Comparison of ENCODE assay signal across 1 cellular context in the genomic region with DNA sequence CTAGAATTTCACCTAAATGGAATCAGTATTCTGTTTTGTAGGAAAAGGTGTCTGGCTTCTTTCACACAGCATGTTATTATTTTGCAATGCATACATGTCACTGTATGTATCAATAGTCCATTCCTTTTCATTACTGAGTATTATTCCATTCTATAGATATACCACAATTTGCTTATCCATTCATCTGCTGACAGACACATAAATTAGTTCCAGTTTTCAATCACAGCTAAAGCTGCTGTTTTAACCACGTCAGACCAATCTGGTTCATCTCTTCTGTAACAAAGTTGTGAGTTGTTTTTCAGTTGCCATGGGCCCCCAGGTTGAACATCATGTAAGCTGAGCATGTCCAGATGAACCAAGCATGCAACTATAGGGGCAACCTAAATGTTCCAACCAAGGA.
TF ChIP-seq lines count a peak whose summit lies in the region.

No MANE protein-coding gene starts in this region.

TF ChIP-seq in SK-N-SH treated with all-trans-retinoic acid at 6 μM for 48 hours, 23 proteins besides CTCF, POLR2A, EP300 and RAD21 (continued from another document):
- TF ChIP-seq, protein P1, sequence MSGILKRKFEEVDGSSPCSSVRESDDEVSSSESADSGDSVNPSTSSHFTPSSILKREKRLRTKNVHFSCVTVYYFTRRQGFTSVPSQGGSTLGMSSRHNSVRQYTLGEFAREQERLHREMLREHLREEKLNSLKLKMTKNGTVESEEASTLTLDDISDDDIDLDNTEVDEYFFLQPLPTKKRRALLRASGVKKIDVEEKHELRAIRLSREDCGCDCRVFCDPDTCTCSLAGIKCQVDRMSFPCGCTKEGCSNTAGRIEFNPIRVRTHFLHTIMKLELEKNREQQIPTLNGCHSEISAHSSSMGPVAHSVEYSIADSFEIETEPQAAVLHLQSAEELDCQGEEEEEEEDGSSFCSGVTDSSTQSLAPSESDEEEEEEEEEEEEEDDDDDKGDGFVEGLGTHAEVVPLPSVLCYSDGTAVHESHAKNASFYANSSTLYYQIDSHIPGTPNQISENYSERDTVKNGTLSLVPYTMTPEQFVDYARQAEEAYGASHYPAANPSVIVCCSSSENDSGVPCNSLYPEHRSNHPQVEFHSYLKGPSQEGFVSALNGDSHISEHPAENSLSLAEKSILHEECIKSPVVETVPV (CRISPR knock-in tag; IDR thresholded peaks at IDR 0.05): no peak
- TF ChIP-seq, protein P2, sequence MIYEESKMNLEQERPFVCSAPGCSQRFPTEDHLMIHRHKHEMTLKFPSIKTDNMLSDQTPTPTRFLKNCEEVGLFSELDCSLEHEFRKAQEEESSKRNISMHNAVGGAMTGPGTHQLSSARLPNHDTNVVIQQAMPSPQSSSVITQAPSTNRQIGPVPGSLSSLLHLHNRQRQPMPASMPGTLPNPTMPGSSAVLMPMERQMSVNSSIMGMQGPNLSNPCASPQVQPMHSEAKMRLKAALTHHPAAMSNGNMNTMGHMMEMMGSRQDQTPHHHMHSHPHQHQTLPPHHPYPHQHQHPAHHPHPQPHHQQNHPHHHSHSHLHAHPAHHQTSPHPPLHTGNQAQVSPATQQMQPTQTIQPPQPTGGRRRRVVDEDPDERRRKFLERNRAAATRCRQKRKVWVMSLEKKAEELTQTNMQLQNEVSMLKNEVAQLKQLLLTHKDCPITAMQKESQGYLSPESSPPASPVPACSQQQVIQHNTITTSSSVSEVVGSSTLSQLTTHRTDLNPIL (CRISPR knock-in tag; IDR thresholded peaks at IDR 0.05; ENCODE audit: low read depth): no peak
TF ChIP-seq in SK-N-SH treated with all-trans-retinoic acid at 6 μM for 48 hours: peak in this region for 1.
